Comparison of ENCODE assay signal across 34 cellular contexts in genomic region chr2:59428940-59429339, GRCh38.
"Had no signal": no experiment of that assay in that cellular context is flagged by ENCODE, and none has a peak within 500 bp of the region (broad histone marks: within the 10 kb centered on the region; RNA-seq: fewer than 3 reads in every experiment).

No MANE protein-coding gene starts in this region.

- H3K27me3 ChIP-seq: MG63 had no signal

- H3K4me3 ChIP-seq: MG63 had no signal

- H3K9me3 ChIP-seq: MG63 had no signal

- DNase-seq: Karpas-422, Kasumi-1, MG63, MM.1S, NCI-H1048, NCI-H1092, NCI-H1092 treated with DMSO at 0.1 percent for 48 hours, NCI-H1105, NCI-H1105 treated with DMSO at 0.1 percent for 48 hours, NCI-H1417, NCI-H1417 treated with DMSO at 0.1 percent for 48 hours, NCI-H1436, NCI-H1436 treated with DMSO at 0.1 percent for 48 hours, NCI-H146, NCI-H1694, NCI-H1694 treated with DMSO at 0.1 percent for 48 hours, NCI-H187, NCI-H187 treated with DMSO at 0.1 percent for 48 hours, NCI-H1930, NCI-H2029, NCI-H2029 treated with DMSO at 0.1 percent for 48 hours, NCI-H2081, NCI-H2081 treated with DMSO at 0.1 percent for 48 hours, NCI-H2107, NCI-H2171, NCI-H2171 treated with DMSO at 0.1 percent for 48 hours, NCI-H2227 treated with DMSO at 0.1 percent for 48 hours, NCI-H226, NCI-H345, NCI-H446, NCI-H446 treated with DMSO at 0.1 percent for 48 hours, NCI-H510A, NCI-H510A treated with DMSO at 0.1 percent for 48 hours, NCI-H524 had no signal

- H3K36me3 ChIP-seq: MG63 had no signal
